In genomic region chr17:43940630-43941029, GRCh38 we compare ENCODE assay signal across 1 cellular context.
TF ChIP-seq lines count a peak whose summit lies in the region.

No MANE protein-coding gene starts in this region.

TF ChIP-seq in K562, 482 proteins besides CTCF, POLR2A, EP300 and RAD21 (continued from another document):
- TF ChIP-seq E2F5 (CRISPR knock-in tag; IDR thresholded peaks at IDR 0.05) (no peak), CTCFL (IDR thresholded peaks at IDR 0.05; ENCODE audit: borderline replicate concordance, insufficient read depth, low read depth, low read length, poor library complexity, severe bottlenecking) (peak; percentile 28), AFF1 (IDR thresholded peaks at IDR 0.05; ENCODE audit: low read depth in 1 of 2, partially characterized antibody in 2 of 2) (no peak), SPI1 (IDR thresholded peaks at IDR 0.05; ENCODE audit: borderline replicate concordance, low read depth, low read length) (0 out of 2 replicates have a peak, but pooled peaks have one; percentile 14), CHD4 (IDR thresholded peaks at IDR 0.05; ENCODE audit: insufficient read depth, insufficient replicate concordance, low read depth, low read length, poor library complexity, severe bottlenecking) (no peak), RBM15 (IDR thresholded peaks at IDR 0.05; ENCODE audit: insufficient read depth, low read length) (no peak), ZBTB7A (IDR thresholded peaks at IDR 0.05; ENCODE audit: borderline replicate concordance, control insufficient read depth, low read depth, low read length) (no peak), KLF1 (tag; IDR thresholded peaks at IDR 0.05) (no peak), MAZ (CRISPR knock-in tag; conservative IDR thresholded peaks at IDR 0.05 in 1 of 2, IDR thresholded peaks at IDR 0.05 in 1 of 2) (peak in 1 of 2 experiments; percentile 23; a peak in 1 of 4 replicates), HDGF (IDR thresholded peaks at IDR 0.05) (no peak), ZNF511 (CRISPR knock-in tag; IDR thresholded peaks at IDR 0.05) (no peak), NFIC (IDR thresholded peaks at IDR 0.05) (no peak), STAG1 (CRISPR knock-in tag; IDR thresholded peaks at IDR 0.05; ENCODE audit: borderline replicate concordance) (peak; percentile 31; the same call in 1 of the 2 replicates), PRDM10 (IDR thresholded peaks at IDR 0.05; ENCODE audit: partially characterized antibody) (peak; percentile 93), HDAC8 (tag; IDR thresholded peaks at IDR 0.05) (no peak)
